2 cellular contexts compared by ENCODE assay signal in genomic region chr7:17408904-17409290, GRCh38.
A peak's percentile ranks its signal among the peaks of the same experiment; 100 is the strongest.
TF ChIP-seq lines count a peak whose summit lies in the region.

No MANE protein-coding gene starts in this region.

TF ChIP-seq in IMR-90, 13 proteins besides CTCF, POLR2A, EP300 and RAD21 (continued from another document):
- TF ChIP-seq CEBPB (IDR thresholded peaks at IDR 0.05; ENCODE audit: low read depth, low read length) (peak; percentile 28; the same call in 1 of the 2 replicates), BHLHE40 (IDR thresholded peaks at IDR 0.05; ENCODE audit: low read depth, low read length) (no peak), CHD1 (IDR thresholded peaks at IDR 0.05; ENCODE audit: low read depth, low read length) (no peak)

TF ChIP-seq in liver, 16 proteins besides CTCF, POLR2A, EP300 and RAD21 (continued from another document):
- no peak for TF ChIP-seq ZBTB33 (IDR thresholded peaks at IDR 0.05)
- TF ChIP-seq REST (IDR thresholded peaks at IDR 0.05), result no peak
- no peak for TF ChIP-seq MAX (IDR thresholded peaks at IDR 0.05)
- TF ChIP-seq JUND (IDR thresholded peaks at IDR 0.05), result no peak
- TF ChIP-seq NR2F2 (IDR thresholded peaks at IDR 0.05), result no peak
- no peak for TF ChIP-seq HNF4G (IDR thresholded peaks at IDR 0.05)
TF ChIP-seq in liver: peak in this region for 0.
